ENCODE assay signal across 8 cellular contexts in the genomic region with DNA sequence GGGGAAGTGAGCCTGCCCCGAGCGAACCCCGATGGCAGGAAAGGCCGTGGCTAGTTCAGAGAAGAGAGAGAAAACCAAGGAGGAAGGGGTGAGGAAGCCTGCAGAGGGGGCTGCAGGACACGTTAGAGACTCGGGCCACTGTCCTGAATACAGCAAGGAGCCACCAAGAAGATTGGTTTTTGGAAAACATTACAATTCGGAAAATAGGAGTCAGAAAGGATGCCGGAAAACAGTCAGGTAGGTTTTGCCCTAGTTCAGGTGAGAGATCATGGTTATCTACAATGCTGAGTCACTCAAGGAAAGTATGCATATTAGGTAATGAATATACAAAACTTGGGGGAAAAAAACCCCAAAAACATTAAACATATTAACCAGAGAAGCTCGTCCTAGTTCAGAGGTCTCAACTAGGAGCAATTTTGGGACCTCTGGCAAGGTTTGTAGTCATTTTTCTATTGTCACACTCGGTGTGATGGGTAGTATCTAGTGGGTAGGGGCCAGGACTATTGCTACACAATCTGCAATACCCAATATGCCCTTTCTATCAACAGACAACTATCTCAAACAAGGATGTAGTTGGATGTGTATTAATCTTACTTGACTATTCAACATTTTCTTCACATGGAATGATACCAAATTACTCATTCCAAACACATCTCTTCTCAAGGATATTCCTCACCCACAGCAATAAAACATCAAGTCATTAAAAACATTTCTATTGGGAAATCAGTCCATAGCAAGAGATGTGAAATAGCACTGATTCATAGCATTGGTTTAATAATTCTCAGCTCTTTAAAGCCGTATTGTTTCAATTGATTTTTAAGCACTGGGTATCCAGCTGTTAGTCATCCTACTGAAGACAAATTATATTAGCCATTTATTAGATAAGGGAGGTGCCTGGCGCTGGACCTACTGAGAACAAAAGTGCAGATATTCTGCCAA.
DNase-seq lines count a peak whose midpoint lies in the region; ATAC-seq and TF ChIP-seq lines count a peak whose summit lies in the region.

No MANE protein-coding gene starts in this region.

- peaks cover 20% of the 10 kb centered on the region for H3K9me3 Mint-ChIP-seq in type B pancreatic cell
- peaks cover 5% of the 10 kb centered on the region for H3K9me3 Mint-ChIP-seq in activated T-helper 2 cell treated with anti-CD3 and anti-CD28 coated beads, Interferon-gamma antibody, Interleukin-2, Interleukin-4, amounts not matched to agents 10 μg/mL and 5 μg/mL and 100 μg/mL, durations not matched to agents 14 hours and 24 hours and 36 hours

- peak overlapping the region; percentile 16 for H3K4me3 Mint-ChIP-seq in type B pancreatic cell
- H3K4me3 Mint-ChIP-seq in activated T-helper 2 cell treated with anti-CD3 and anti-CD28 coated beads, Interferon-gamma antibody, Interleukin-2, Interleukin-4, amounts not matched to agents 10 μg/mL and 5 μg/mL and 100 μg/mL, durations not matched to agents 14 hours and 24 hours and 36 hours (ENCODE audit: low read depth): no peak overlapping the region

- peak overlapping the region; percentile 60 for H3K27ac ChIP-seq in osteoblast (ENCODE audit: low read depth, low read length)

- no peaks in the 10 kb centered on the region for H3K36me3 ChIP-seq in osteoblast (ENCODE audit: insufficient read depth, low read length)

- peak overlapping the region; percentile 54 for H2AFZ ChIP-seq in osteoblast (ENCODE audit: low read length)

- DNase-seq in NCI-H226 (peak; percentile 89), fibroblast of peridontal ligament (ENCODE audit: extremely low read depth) (peak; percentile 89), osteoblast (ENCODE audit: insufficient read length, low spot score, missing footprints) (peak; percentile 74), type B pancreatic cell (ENCODE audit: extremely low spot score, unreplicated experiment) (no peak), GM19238 (ENCODE audit: insufficient read length, low spot score) (no peak)
- DNase-seq in activated CD8-positive, alpha-beta memory T cell treated with anti-CD3 and anti-CD28 coated beads, Interleukin-2, amount 50 U/mL, for 4 hours: peak; percentile 55
- DNase-seq in activated T-helper 2 cell treated with anti-CD3 and anti-CD28 coated beads, Interferon-gamma antibody, Interleukin-2, Interleukin-4, amounts not matched to agents 10 μg/mL and 5 μg/mL and 100 μg/mL, durations not matched to agents 14 hours and 24 hours and 36 hours (ENCODE audit: low spot score): no peak

- no peaks in the 10 kb centered on the region for H3K27me3 Mint-ChIP-seq in type B pancreatic cell
- H3K27me3 Mint-ChIP-seq in activated T-helper 2 cell treated with anti-CD3 and anti-CD28 coated beads, Interferon-gamma antibody, Interleukin-2, Interleukin-4, amounts not matched to agents 10 μg/mL and 5 μg/mL and 100 μg/mL, durations not matched to agents 14 hours and 24 hours and 36 hours (ENCODE audit: low read depth): peaks cover 31% of the 10 kb centered on the region

- H3K27me3 ChIP-seq in osteoblast (ENCODE audit: insufficient read depth, low read length): no peaks in the 10 kb centered on the region

- no peak overlapping the region for H3K27ac Mint-ChIP-seq in type B pancreatic cell
- no peak overlapping the region for H3K27ac Mint-ChIP-seq in activated T-helper 2 cell treated with anti-CD3 and anti-CD28 coated beads, Interferon-gamma antibody, Interleukin-2, Interleukin-4, amounts not matched to agents 10 μg/mL and 5 μg/mL and 100 μg/mL, durations not matched to agents 14 hours and 24 hours and 36 hours

- peak overlapping the region; percentile 32 for H3K4me3 ChIP-seq in osteoblast (ENCODE audit: insufficient read depth, low read length)

- no peaks in the 10 kb centered on the region for H3K9me3 ChIP-seq in osteoblast (ENCODE audit: low read depth, low read length)

- H3K4me1 ChIP-seq in osteoblast (ENCODE audit: insufficient read depth, low read length): peaks cover 23% of the 10 kb centered on the region

- ATAC-seq in GM18502 (IDR thresholded peaks at IDR 0.05; ENCODE audit: poor library complexity, unreplicated experiment): peak; percentile 61

- H3K36me3 Mint-ChIP-seq in type B pancreatic cell: peaks cover 11% of the 10 kb centered on the region
- no peaks in the 10 kb centered on the region for H3K36me3 Mint-ChIP-seq in activated T-helper 2 cell treated with anti-CD3 and anti-CD28 coated beads, Interferon-gamma antibody, Interleukin-2, Interleukin-4, amounts not matched to agents 10 μg/mL and 5 μg/mL and 100 μg/mL, durations not matched to agents 14 hours and 24 hours and 36 hours (ENCODE audit: low read depth)

- H3K4me2 ChIP-seq in osteoblast (ENCODE audit: insufficient read depth, low read length): peak overlapping the region; percentile 51

- peaks cover 9% of the 10 kb centered on the region for H3K4me1 Mint-ChIP-seq in type B pancreatic cell (ENCODE audit: unreplicated experiment)
- H3K4me1 Mint-ChIP-seq in activated T-helper 2 cell treated with anti-CD3 and anti-CD28 coated beads, Interferon-gamma antibody, Interleukin-2, Interleukin-4, amounts not matched to agents 10 μg/mL and 5 μg/mL and 100 μg/mL, durations not matched to agents 14 hours and 24 hours and 36 hours (ENCODE audit: low read depth): peaks cover 5% of the 10 kb centered on the region

- no peaks in the 10 kb centered on the region for H3K79me2 ChIP-seq in osteoblast (ENCODE audit: insufficient read depth, low read length)

- intact Hi-C loops in activated T-helper 2 cell treated with anti-CD3 and anti-CD28 coated beads, Interferon-gamma antibody, Interleukin-2, Interleukin-4, amounts not matched to agents 10 μg/mL and 5 μg/mL and 100 μg/mL, durations not matched to agents 14 hours and 24 hours and 36 hours (cut with micrococcal nuclease): loop anchor here (1.0 kb wide), 1 partner anchor 366 kb away; no protein-coding TSS in a partner anchor

- TF ChIP-seq CTCF in osteoblast (IDR thresholded peaks at IDR 0.05; ENCODE audit: extremely low read depth, low read depth, low read length) (peak; percentile 54), type B pancreatic cell (conservative IDR thresholded peaks at IDR 0.05) (peak; percentile 72)

- H4K20me1 ChIP-seq in osteoblast (ENCODE audit: insufficient read depth, low read length): no peaks in the 10 kb centered on the region

Comparison
In these comparisons a context has a peak if more than half of its experiments do, and no peak if none do; other contexts are left out.
1. DNase-seq: peak in NCI-H226 (single experiment), activated CD8-positive, alpha-beta memory T cell treated with anti-CD3 and anti-CD28 coated beads, Interleukin-2, amount 50 U/mL, for 4 hours (single experiment), fibroblast of peridontal ligament (single experiment) and osteoblast (single experiment); none in type B pancreatic cell (single experiment), activated T-helper 2 cell treated with anti-CD3 and anti-CD28 coated beads, Interferon-gamma antibody, Interleukin-2, Interleukin-4, amounts not matched to agents 10 μg/mL and 5 μg/mL and 100 μg/mL, durations not matched to agents 14 hours and 24 hours and 36 hours (single experiment) and GM19238 (single experiment).